Comparison of ENCODE assay signal across 9 cellular contexts in genomic region chr16:1194665-1195392, GRCh38. TPM values are rescaled to one million over a fixed set of nuclear protein-coding genes. Genes with fewer than 3 reads are reported as not detected.
DNase-seq lines count a peak whose midpoint lies in the region; ATAC-seq and TF ChIP-seq lines count a peak whose summit lies in the region.
"Had no signal": no experiment of that assay in that cellular context is flagged by ENCODE, and none has a peak within 500 bp of the region (broad histone marks: within the 10 kb centered on the region; RNA-seq: fewer than 3 reads in every experiment).

No MANE protein-coding gene starts in this region.

- no peak overlapping the region for H3K4me3 ChIP-seq in CD8-positive, alpha-beta T cell (ENCODE audit: low read depth, low read length)
- H3K4me3 ChIP-seq in KMS-11 (IDR thresholded peaks at IDR 0.05; ENCODE audit: insufficient read depth, low read depth, low read length) (no peak overlapping the region), cardiac fibroblast (replicated peaks in 1 of 2; ENCODE audit: low read depth in 2 of 2, low read length in 2 of 2) (no peak overlapping the region), neural progenitor cell (no peak overlapping the region)
- H3K4me3 ChIP-seq in effector memory CD4-positive, alpha-beta T cell (ENCODE audit: insufficient read depth, low read depth, low read length, poor library complexity, severe bottlenecking), result no peak overlapping the region
- H3K4me3 ChIP-seq: HAP-1 had no signal

- H3K9me3 ChIP-seq in CD8-positive, alpha-beta T cell (ENCODE audit: low read length), result no peaks in the 10 kb centered on the region
- no peaks in the 10 kb centered on the region for H3K9me3 ChIP-seq in neural progenitor cell (ENCODE audit: low read depth)
- no peaks in the 10 kb centered on the region for H3K9me3 ChIP-seq in effector memory CD4-positive, alpha-beta T cell (ENCODE audit: control insufficient read depth, low read length)
- H3K9me3 ChIP-seq: HAP-1 had no signal

- H4K20me1 ChIP-seq in KMS-11 (ENCODE audit: insufficient read depth) (no peaks in the 10 kb centered on the region), neural progenitor cell (ENCODE audit: low read depth) (peaks cover 77% of the 10 kb centered on the region)

- no peaks in the 10 kb centered on the region for H3K4me1 ChIP-seq in CD8-positive, alpha-beta T cell (ENCODE audit: insufficient read depth, low read length)
- H3K4me1 ChIP-seq in KMS-11 (ENCODE audit: low read depth, poor library complexity, severe bottlenecking), result no peaks in the 10 kb centered on the region
- no peaks in the 10 kb centered on the region for H3K4me1 ChIP-seq in neural progenitor cell
- no peaks in the 10 kb centered on the region for H3K4me1 ChIP-seq in effector memory CD4-positive, alpha-beta T cell (ENCODE audit: control insufficient read depth, insufficient read depth, low read length, poor library complexity, severe bottlenecking)
- H3K4me1 ChIP-seq: HAP-1 had no signal

- no peak overlapping the region for H2AFZ ChIP-seq in KMS-11 (ENCODE audit: low read depth)
- no peak overlapping the region for H2AFZ ChIP-seq in neural progenitor cell (replicated peaks)

- CTCF ChIA-PET in CD8-positive, alpha-beta T cell (lab: Charles Lee), result no interaction called here

- no peak overlapping the region for H3K27ac Mint-ChIP-seq in CD8-positive, alpha-beta T cell
- H3K27ac Mint-ChIP-seq in neural progenitor cell, result no peak overlapping the region

- no peaks in the 10 kb centered on the region for H3K36me3 Mint-ChIP-seq in CD8-positive, alpha-beta T cell
- no peaks in the 10 kb centered on the region for H3K36me3 Mint-ChIP-seq in neural progenitor cell

- no peaks in the 10 kb centered on the region for H3K27me3 ChIP-seq in CD8-positive, alpha-beta T cell (ENCODE audit: insufficient read depth, low read length)
- peaks cover 75% of the 10 kb centered on the region for H3K27me3 ChIP-seq in KMS-11 (ENCODE audit: insufficient read depth, low read depth)
- no peaks in the 10 kb centered on the region for H3K27me3 ChIP-seq in neural progenitor cell
- H3K27me3 ChIP-seq in effector memory CD4-positive, alpha-beta T cell (replicated peaks; ENCODE audit: control insufficient read depth, insufficient read depth, low read length, poor library complexity, severe bottlenecking), result no peaks in the 10 kb centered on the region

- H3K79me2 ChIP-seq in KMS-11 (ENCODE audit: insufficient read depth, low read depth), result no peaks in the 10 kb centered on the region
- no peaks in the 10 kb centered on the region for H3K79me2 ChIP-seq in neural progenitor cell (ENCODE audit: low read depth)

- POLR2A ChIA-PET in CD8-positive, alpha-beta T cell (lab: Charles Lee), result no interaction called here

- H3K4me2 ChIP-seq in KMS-11, result no peak overlapping the region
- no peak overlapping the region for H3K4me2 ChIP-seq in neural progenitor cell

- no peak overlapping the region for H3K27ac ChIP-seq in CD8-positive, alpha-beta T cell (ENCODE audit: low read depth, low read length)
- H3K27ac ChIP-seq in KMS-11, result no peak overlapping the region
- no peak overlapping the region for H3K27ac ChIP-seq in neural progenitor cell
- no peak overlapping the region for H3K27ac ChIP-seq in effector memory CD4-positive, alpha-beta T cell (ENCODE audit: insufficient read depth, low read length, poor library complexity, severe bottlenecking)

- H3K4me1 Mint-ChIP-seq in CD8-positive, alpha-beta T cell (ENCODE audit: low read depth), result no peaks in the 10 kb centered on the region
- peaks cover 11% of the 10 kb centered on the region for H3K4me1 Mint-ChIP-seq in neural progenitor cell

- peak; percentile 44 for TF ChIP-seq CTCF in CD8-positive, alpha-beta T cell (IDR thresholded peaks at IDR 0.05)
- TF ChIP-seq CTCF in KMS-11 (conservative IDR thresholded peaks at IDR 0.05; ENCODE audit: low read depth, low read length), result peak; percentile 62
- peak; percentile 48 for TF ChIP-seq CTCF in cardiac fibroblast (IDR thresholded peaks at IDR 0.05; ENCODE audit: low read depth, low read length)
- TF ChIP-seq CTCF in neural progenitor cell (IDR thresholded peaks at IDR 0.05), result peak; percentile 90

- H3K9me3 Mint-ChIP-seq in CD8-positive, alpha-beta T cell, result peaks cover 2% of the 10 kb centered on the region
- no peaks in the 10 kb centered on the region for H3K9me3 Mint-ChIP-seq in neural progenitor cell

- peaks cover 2% of the 10 kb centered on the region for H3K27me3 Mint-ChIP-seq in CD8-positive, alpha-beta T cell (ENCODE audit: low read depth)
- no peaks in the 10 kb centered on the region for H3K27me3 Mint-ChIP-seq in neural progenitor cell (ENCODE audit: insufficient read depth, low read depth)

- ATAC-seq in CD8-positive, alpha-beta T cell, result no peak
- ATAC-seq in GM19035 (IDR thresholded peaks at IDR 0.05; ENCODE audit: unreplicated experiment) (no peak), HG03439 (IDR thresholded peaks at IDR 0.05; ENCODE audit: unreplicated experiment) (no peak), GM21576 (IDR thresholded peaks at IDR 0.05; ENCODE audit: unreplicated experiment) (no peak)

- no peaks in the 10 kb centered on the region for H3K36me3 ChIP-seq in CD8-positive, alpha-beta T cell (ENCODE audit: insufficient read depth, low read length)
- H3K36me3 ChIP-seq in KMS-11 (ENCODE audit: insufficient read depth) (no peaks in the 10 kb centered on the region), neural progenitor cell (no peaks in the 10 kb centered on the region)
- no peaks in the 10 kb centered on the region for H3K36me3 ChIP-seq in effector memory CD4-positive, alpha-beta T cell (ENCODE audit: control insufficient read depth, insufficient read depth, low read length)
- H3K36me3 ChIP-seq: HAP-1 had no signal

- no peak overlapping the region for H3K4me3 Mint-ChIP-seq in CD8-positive, alpha-beta T cell
- H3K4me3 Mint-ChIP-seq in neural progenitor cell, result no peak overlapping the region

- no peaks in the 10 kb centered on the region for H3F3A ChIP-seq in neural progenitor cell (ENCODE audit: low read depth)

- H3K9ac ChIP-seq in KMS-11 (no peak overlapping the region), neural progenitor cell (no peak overlapping the region)

- DNase-seq in CD8-positive, alpha-beta T cell, result peak in 3 of 7 experiments; percentile 12 to 51 (median 26)
- peak in 1 of 2 donors; percentile 4 for DNase-seq in cardiac fibroblast (ENCODE audit: low read depth in 2 of 2)
- peak; percentile 67 for DNase-seq in neural progenitor cell (ENCODE audit: low spot score)
- no peak for DNase-seq in effector memory CD4-positive, alpha-beta T cell

- intact Hi-C loops in CD8-positive, alpha-beta T cell (cut with DNase I, micrococcal nuclease), result loop anchor here in 1 of 2 experiments (1.0 to 5.0 kb wide), 4 partner anchors 89 to 483 kb away; no protein-coding TSS in a partner anchor

RNA-seq across cellular contexts. Expression of gene TPSG1, which starts 30.2 kb away (rescaled TPM):
- not detected for total RNA-seq in CD8-positive, alpha-beta T cell
- total RNA-seq in neural progenitor cell (ENCODE audit: low replicate concordance), result not detected in 2 replicates

RNA-seq across cellular contexts. Expression of gene TPSB2, which starts 35.2 kb away (rescaled TPM):
- total RNA-seq in CD8-positive, alpha-beta T cell, result not detected
- not detected in 2 replicates for total RNA-seq in neural progenitor cell (ENCODE audit: low replicate concordance)

RNA-seq across cellular contexts. Expression of gene CACNA1H, which starts 41.9 kb away (rescaled TPM):
- total RNA-seq in CD8-positive, alpha-beta T cell, result 1 to 10 TPM; 1.5 to 1.9 TPM
- total RNA-seq in neural progenitor cell (ENCODE audit: low replicate concordance), result 9.5 and 32.6 TPM in 2 replicates

RNA-seq across cellular contexts. Expression of gene TPSAB1, which starts 45.7 kb away (rescaled TPM):
- total RNA-seq in CD8-positive, alpha-beta T cell, result not detected
- total RNA-seq in neural progenitor cell (ENCODE audit: low replicate concordance), result not detected in 2 replicates
